In genomic region chr6:10555625-10556309, GRCh38 we compare ENCODE assay signal across 9 cellular contexts. TPM values are rescaled to one million over a fixed set of nuclear protein-coding genes. Genes with fewer than 3 reads are reported as not detected.
DNase-seq lines count a peak whose midpoint lies in the region; ATAC-seq and TF ChIP-seq lines count a peak whose summit lies in the region.
"Had no signal": no experiment of that assay in that cellular context is flagged by ENCODE, and none has a peak within 500 bp of the region (broad histone marks: within the 10 kb centered on the region; RNA-seq: fewer than 3 reads in every experiment).

No MANE protein-coding gene starts in this region.

- H3K9ac ChIP-seq in mucosa of stomach (ENCODE audit: low read length): peak overlapping the region; percentile 35

- no peaks in the 10 kb centered on the region for H3K27me3 ChIP-seq in esophagus squamous epithelium
- H3K27me3 ChIP-seq in mucosa of stomach (ENCODE audit: control insufficient read depth, insufficient read depth, low read length): no peaks in the 10 kb centered on the region
- no peaks in the 10 kb centered on the region for H3K27me3 ChIP-seq in effector memory CD4-positive, alpha-beta T cell (replicated peaks; ENCODE audit: control insufficient read depth, insufficient read depth, low read length, poor library complexity, severe bottlenecking)

- TF ChIP-seq CTCF in RWPE1 (conservative IDR thresholded peaks at IDR 0.05; ENCODE audit: low read depth): no peak
- no peak for TF ChIP-seq CTCF in esophagus squamous epithelium (IDR thresholded peaks at IDR 0.05)

- POLR2A ChIA-PET in HEK293T (lab: Yijun Ruan, JAX): interaction anchor here (1.0 to 1.2 kb wide), 2 partner anchors 57 to 139 kb away, joined by 4 to 9 read pairs; partner anchors contain the start of genes C6orf52 and PAK1IP1
- POLR2A ChIA-PET in RWPE1 (lab: Yijun Ruan, JAX; ENCODE audit: low non-redundant PET): interaction anchor here (0.6 kb wide), 1 partner anchor 8 kb away, joined by 4 read pairs; no protein-coding TSS in a partner anchor

- no peak for ATAC-seq in GM21576 (IDR thresholded peaks at IDR 0.05; ENCODE audit: unreplicated experiment)
- no peak for ATAC-seq in HG03108 (IDR thresholded peaks at IDR 0.05; ENCODE audit: unreplicated experiment)

- DNase-seq in HEK293T (ENCODE audit: extremely low spot score) (peak; percentile 42), RWPE1 (ENCODE audit: low spot score) (peak; percentile 44), esophagus squamous epithelium (lab: John Stamatoyannopoulos, UW) (no peak)
- no peak for DNase-seq in effector memory CD4-positive, alpha-beta T cell
- no peak for DNase-seq in activated CD4-positive, alpha-beta T cell treated with anti-CD3 and anti-CD28 coated beads for 4 hours

- CTCF ChIA-PET in HEK293T (lab: Yijun Ruan, JAX) (interaction anchor here (0.7 to 1.5 kb wide), 2 partner anchors 8 to 466 kb away, joined by 3 to 4 read pairs; no protein-coding TSS in a partner anchor), RWPE1 (lab: Yijun Ruan, JAX) (interaction anchor here (0.7 to 2.1 kb wide), 2 partner anchors 77 to 1394 kb away, joined by 3 to 11 read pairs; no protein-coding TSS in a partner anchor)

- H3K4me1 ChIP-seq in esophagus squamous epithelium: peaks cover 0 to 68% (median 22%) of the 10 kb centered on the region in 3 donors
- H3K4me1 ChIP-seq in mucosa of stomach (ENCODE audit: control insufficient read depth, insufficient read depth, low read length): peaks cover 26% of the 10 kb centered on the region
- H3K4me1 ChIP-seq in effector memory CD4-positive, alpha-beta T cell (ENCODE audit: control insufficient read depth, insufficient read depth, low read length, poor library complexity, severe bottlenecking): no peaks in the 10 kb centered on the region

- 14 to 23% methylated on average over 20 to 22 of the region's 22 CpGs for WGBS in esophagus squamous epithelium, 2 donors

- intact Hi-C loops in esophagus squamous epithelium (cut with DNase I): no loop called here

- no peak for TF ChIP-seq POLR2A in esophagus squamous epithelium (IDR thresholded peaks at IDR 0.05)

- H3K36me3 ChIP-seq in esophagus squamous epithelium: no peaks in the 10 kb centered on the region
- H3K36me3 ChIP-seq in mucosa of stomach (ENCODE audit: control insufficient read depth, insufficient read depth, low read length): no peaks in the 10 kb centered on the region
- no peaks in the 10 kb centered on the region for H3K36me3 ChIP-seq in effector memory CD4-positive, alpha-beta T cell (ENCODE audit: control insufficient read depth, insufficient read depth, low read length)

- peak overlapping the region; percentile 3 to 65 (median 42) for H3K4me3 ChIP-seq in esophagus squamous epithelium
- no peak overlapping the region for H3K4me3 ChIP-seq in mucosa of stomach (ENCODE audit: low read length)
- H3K4me3 ChIP-seq in effector memory CD4-positive, alpha-beta T cell (ENCODE audit: insufficient read depth, low read depth, low read length, poor library complexity, severe bottlenecking): no peak overlapping the region

- H3K9me3 ChIP-seq in esophagus squamous epithelium (no peaks in the 10 kb centered on the region), mucosa of stomach (ENCODE audit: control insufficient read depth, low read length) (no peaks in the 10 kb centered on the region)
- H3K9me3 ChIP-seq in effector memory CD4-positive, alpha-beta T cell (ENCODE audit: control insufficient read depth, low read length): no peaks in the 10 kb centered on the region

- H3K27ac ChIP-seq in RWPE1 (peak overlapping the region; percentile 56), esophagus squamous epithelium (peak overlapping the region; percentile 46 to 81 (median 73))
- no peak overlapping the region for H3K27ac ChIP-seq in effector memory CD4-positive, alpha-beta T cell (ENCODE audit: insufficient read depth, low read length, poor library complexity, severe bottlenecking)
- H3K27ac ChIP-seq: HL-60 had no signal

TF ChIP-seq in HEK293T, 16 proteins besides CTCF, POLR2A, EP300 and RAD21:
- TF ChIP-seq ARNT (IDR thresholded peaks at IDR 0.05) (no peak), L3MBTL2 (conservative IDR thresholded peaks at IDR 0.05) (0 out of 2 replicates have a peak, but pooled peaks have one; percentile 21)
TF ChIP-seq in HEK293T: peak in this region for 1.

RNA-seq across cellular contexts. Expression of gene GCNT2, which starts 34.6 kb away (rescaled TPM):
- 10 to 100 TPM in 2 of 4 donors, 1 to 10 TPM in 2; 6.9 to 17.2 (median 8.9) TPM for total RNA-seq in esophagus squamous epithelium

Comparison
In these comparisons a context has a peak if more than half of its experiments do, and no peak if none do; other contexts are left out.
1. DNase-seq: peak in HEK293T (single experiment) and RWPE1 (single experiment); none in esophagus squamous epithelium (single experiment), effector memory CD4-positive, alpha-beta T cell (0 of 3) and activated CD4-positive, alpha-beta T cell treated with anti-CD3 and anti-CD28 coated beads for 4 hours (0 of 2).
2. H3K4me3 ChIP-seq: peak in esophagus squamous epithelium (4 of 4); none in mucosa of stomach (single experiment) and effector memory CD4-positive, alpha-beta T cell (single experiment).